Comparison of ENCODE assay signal across 1 cellular context in genomic region chr9:136740971-136741884, GRCh38.
TF ChIP-seq lines count a peak whose summit lies in the region.

No MANE protein-coding gene starts in this region.

TF ChIP-seq in HepG2, 621 proteins besides CTCF, POLR2A, EP300 and RAD21 (continued from another document and continues in another):
- TF ChIP-seq MYPOP (CRISPR knock-in tag; IDR thresholded peaks at IDR 0.05) (peak; percentile 68), SAFB2 (CRISPR knock-in tag; IDR thresholded peaks at IDR 0.05; ENCODE audit: borderline replicate concordance, low read depth) (no peak), TFAP4 (IDR thresholded peaks at IDR 0.05; ENCODE audit: borderline replicate concordance, low read depth) (0 out of 2 replicates have a peak, but pooled peaks have one; percentile 22), THAP9 (CRISPR knock-in tag; IDR thresholded peaks at IDR 0.05; ENCODE audit: borderline replicate concordance) (no peak), KAT8 (CRISPR knock-in tag; IDR thresholded peaks at IDR 0.05) (peak; percentile 36; the same call in 1 of the 2 replicates), ZNF678 (CRISPR knock-in tag; IDR thresholded peaks at IDR 0.05) (no peak), SALL1 (CRISPR knock-in tag; IDR thresholded peaks at IDR 0.05) (peak; percentile 83), ZNF431 (CRISPR knock-in tag; IDR thresholded peaks at IDR 0.05; ENCODE audit: borderline replicate concordance, low read depth) (0 out of 2 replicates have a peak, but pooled peaks have one; percentile 50), SPEN (CRISPR knock-in tag; IDR thresholded peaks at IDR 0.05; ENCODE audit: low read depth) (0 out of 2 replicates have a peak, but pooled peaks have one; percentile 38), ZNF580 (CRISPR knock-in tag; IDR thresholded peaks at IDR 0.05; ENCODE audit: borderline replicate concordance, low read depth) (peak; percentile 28; the same call in 1 of the 2 replicates), ZNF549 (CRISPR knock-in tag; IDR thresholded peaks at IDR 0.05) (no peak), RFX3 (CRISPR knock-in tag; IDR thresholded peaks at IDR 0.05) (no peak), RXRA (CRISPR knock-in tag; IDR thresholded peaks at IDR 0.05) (peak; percentile 33; the same call in 1 of the 2 replicates), RFXANK (CRISPR knock-in tag; IDR thresholded peaks at IDR 0.05) (no peak), SOX5 (CRISPR knock-in tag; IDR thresholded peaks at IDR 0.05; ENCODE audit: borderline replicate concordance) (peak; percentile 58; the same call in 1 of the 2 replicates), NRL (CRISPR knock-in tag; IDR thresholded peaks at IDR 0.05; ENCODE audit: borderline replicate concordance) (0 out of 2 replicates have a peak, but pooled peaks have one; percentile 28), ZNF607 (CRISPR knock-in tag; IDR thresholded peaks at IDR 0.05; ENCODE audit: borderline replicate concordance) (peak; percentile 91), ZGPAT (CRISPR knock-in tag; IDR thresholded peaks at IDR 0.05) (peak; percentile 52; the same call in 1 of the 2 replicates), SAP130 (CRISPR knock-in tag; IDR thresholded peaks at IDR 0.05; ENCODE audit: low read depth) (peak; percentile 72), JUN (CRISPR knock-in tag; IDR thresholded peaks at IDR 0.05) (no peak), PAXIP1 (CRISPR knock-in tag; conservative IDR thresholded peaks at IDR 0.05) (peak; percentile 31; the same call in 1 of the 2 replicates), ZNF224 (CRISPR knock-in tag; IDR thresholded peaks at IDR 0.05) (no peak), MTF2 (CRISPR knock-in tag; IDR thresholded peaks at IDR 0.05; ENCODE audit: borderline replicate concordance) (peak; percentile 51; the same call in 1 of the 2 replicates), REXO4 (CRISPR knock-in tag; IDR thresholded peaks at IDR 0.05; ENCODE audit: borderline replicate concordance) (0 out of 2 replicates have a peak, but pooled peaks have one; percentile 51), SRSF1 (optimal IDR thresholded peaks at IDR 0.05; ENCODE audit: low read depth, low read length) (no peak), DNMT3B (CRISPR knock-in tag; conservative IDR thresholded peaks at IDR 0.05) (0 out of 2 replicates have a peak, but pooled peaks have one; percentile 81), SRSF9 (IDR thresholded peaks at IDR 0.05; ENCODE audit: borderline replicate concordance, insufficient read depth, low read depth, low read length, poor library complexity, severe bottlenecking) (no peak), LBX2 (CRISPR knock-in tag; IDR thresholded peaks at IDR 0.05; ENCODE audit: borderline replicate concordance) (0 out of 2 replicates have a peak, but pooled peaks have one; percentile 72), ZNF414 (CRISPR knock-in tag; IDR thresholded peaks at IDR 0.05) (0 out of 2 replicates have a peak, but pooled peaks have one; percentile 49), NR1H2 (CRISPR knock-in tag; IDR thresholded peaks at IDR 0.05; ENCODE audit: borderline replicate concordance, low read depth) (no peak), SRY (CRISPR knock-in tag; IDR thresholded peaks at IDR 0.05) (0 out of 2 replicates have a peak, but pooled peaks have one; percentile 60), BATF2 (CRISPR knock-in tag; IDR thresholded peaks at IDR 0.05) (no peak), HDAC1 (CRISPR knock-in tag; IDR thresholded peaks at IDR 0.05) (peak; percentile 53; the same call in 1 of the 2 replicates), ZBTB2 (CRISPR knock-in tag; IDR thresholded peaks at IDR 0.05; ENCODE audit: low read depth) (no peak), ZNF572 (CRISPR knock-in tag; IDR thresholded peaks at IDR 0.05) (no peak), CCDC6 (CRISPR knock-in tag; IDR thresholded peaks at IDR 0.05) (peak; percentile 62; the same call in 1 of the 2 replicates), ZNF441 (CRISPR knock-in tag; IDR thresholded peaks at IDR 0.05; ENCODE audit: borderline replicate concordance) (peak; percentile 64; the same call in 1 of the 2 replicates), KDM6A (CRISPR knock-in tag; IDR thresholded peaks at IDR 0.05; ENCODE audit: low read depth) (0 out of 2 replicates have a peak, but pooled peaks have one; percentile 12), SMAD9 (CRISPR knock-in tag; IDR thresholded peaks at IDR 0.05) (no peak), ZNF563 (CRISPR knock-in tag; IDR thresholded peaks at IDR 0.05) (peak; percentile 70; the same call in 1 of the 2 replicates), MXD1 (CRISPR knock-in tag; IDR thresholded peaks at IDR 0.05) (peak; percentile 73; the same call in 1 of the 2 replicates), FOXO4 (CRISPR knock-in tag; conservative IDR thresholded peaks at IDR 0.05) (no peak), ETS1 (CRISPR knock-in tag; IDR thresholded peaks at IDR 0.05) (no peak), IRX3 (CRISPR knock-in tag; IDR thresholded peaks at IDR 0.05; ENCODE audit: borderline replicate concordance, low read depth) (no peak), ZNF350 (CRISPR knock-in tag; IDR thresholded peaks at IDR 0.05; ENCODE audit: borderline replicate concordance, low read depth) (peak; percentile 69; the same call in 1 of the 2 replicates)
